Comparison of ENCODE assay signal across 8 cellular contexts in genomic region chr6:116450769-116451740, GRCh38. TPM values are rescaled to one million over a fixed set of nuclear protein-coding genes. Genes with fewer than 3 reads are reported as not detected.
A peak's percentile ranks its signal among the peaks of the same experiment; 100 is the strongest.
DNase-seq lines count a peak whose midpoint lies in the region; ATAC-seq and TF ChIP-seq lines count a peak whose summit lies in the region.

No MANE protein-coding gene starts in this region.

- H3K9me3 ChIP-seq in left lung: no peaks in the 10 kb centered on the region
- no peaks in the 10 kb centered on the region for H3K9me3 ChIP-seq in BE2C

- ATAC-seq in GM18873 (IDR thresholded peaks at IDR 0.05; ENCODE audit: low FRiP score, unreplicated experiment) (peak; percentile 89), HG02759 (IDR thresholded peaks at IDR 0.05; ENCODE audit: unreplicated experiment) (peak; percentile 82), left lung (peak; percentile 76)

- intact Hi-C loops in left lung (cut with DNase I): no loop called here

- H3K4me1 ChIP-seq in left lung (peaks cover 3 to 55% of the 10 kb centered on the region in 2 donors), BE2C (no peaks in the 10 kb centered on the region)

- H3K27me3 ChIP-seq in left lung (no peaks in the 10 kb centered on the region), BE2C (no peaks in the 10 kb centered on the region)

- peak; percentile 83 for DNase-seq in NCI-H1105 treated with DMSO at 0.1 percent for 48 hours (lab: John Stamatoyannopoulos, UW)
- DNase-seq in left lung: peak; percentile 66 to 80
- DNase-seq in DMS 273 treated with DMSO at 0.1 percent for 48 hours (lab: John Stamatoyannopoulos, UW): no peak
- no peak for DNase-seq in BE2C
- no peak for DNase-seq in NCI-H446 treated with DMSO at 0.1 percent for 48 hours (lab: John Stamatoyannopoulos, UW)
- DNase-seq in ureter (ENCODE audit: low spot score): no peak

- H3K4me3 ChIP-seq in left lung (no peak overlapping the region), BE2C (ENCODE audit: low read depth, low read length) (no peak overlapping the region)

- H3K36me3 ChIP-seq in left lung (no peaks in the 10 kb centered on the region), BE2C (no peaks in the 10 kb centered on the region)

- TF ChIP-seq CTCF in left lung (IDR thresholded peaks at IDR 0.05) (no peak), BE2C (IDR thresholded peaks at IDR 0.05; ENCODE audit: low read depth, low read length) (no peak)

- peak overlapping the region in 1 of 2 donors; percentile 31 for H3K27ac ChIP-seq in left lung

RNA-seq across cellular contexts. Expression of gene CALHM6, which starts 10.1 kb away (rescaled TPM):
- total RNA-seq in left lung: 1 to 10 TPM; 2.1 to 6.4 TPM
- polyA plus RNA-seq in BE2C (2012; ENCODE audit: insufficient read depth, insufficient read length, low read depth): not detected
- total RNA-seq in ureter: 2.2 TPM

Comparison
In these comparisons a context has a peak if more than half of its experiments do, and no peak if none do; other contexts are left out.
1. DNase-seq: peak in NCI-H1105 treated with DMSO at 0.1 percent for 48 hours (single experiment) and left lung (2 of 2); none in DMS 273 treated with DMSO at 0.1 percent for 48 hours (single experiment), BE2C (single experiment), NCI-H446 treated with DMSO at 0.1 percent for 48 hours (single experiment) and ureter (single experiment).
2. Peak in every context shown above with its lines, with median percentiles within 50 percentile points of each other: ATAC-seq.